In the genomic region with DNA sequence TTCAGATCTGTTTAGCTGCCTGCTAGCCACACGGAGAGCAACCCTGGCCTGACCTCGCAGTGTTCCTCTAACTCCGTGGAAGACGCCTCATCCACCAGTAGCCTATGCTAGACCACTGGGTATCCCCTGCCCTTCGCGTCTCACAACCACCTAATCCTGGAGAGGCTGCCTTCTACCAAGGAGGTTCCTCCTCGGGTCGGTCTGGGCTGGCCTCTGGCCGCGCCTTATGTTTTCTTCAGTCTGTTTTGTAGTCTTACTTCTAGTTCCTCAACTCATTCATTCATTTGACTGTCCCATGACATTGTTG, we compare ENCODE assay signal across 8 cellular contexts. TPM values are rescaled to one million over a fixed set of nuclear protein-coding genes. Genes with fewer than 3 reads are reported as not detected.
DNase-seq lines count a peak whose midpoint lies in the region; ATAC-seq and TF ChIP-seq lines count a peak whose summit lies in the region.

No MANE protein-coding gene starts in this region.

- H3K4me3 ChIP-seq in heart left ventricle (peak overlapping the region; percentile 61 to 93 (median 74)), mammary epithelial cell (replicated peaks in 1 of 3; ENCODE audit: insufficient read depth in 1 of 3, low read depth in 2 of 3, low read length in 3 of 3) (peak overlapping the region in 1 of 3 experiments; percentile 70), mesodermal cell (ENCODE audit: extremely low read depth, insufficient read depth, low read length, poor library complexity, severe bottlenecking) (peak overlapping the region; percentile 79)

- H3K27ac ChIP-seq in heart left ventricle (peak overlapping the region; percentile 88 to 98 (median 97)), mammary epithelial cell (ENCODE audit: insufficient read depth, low read depth, low read length) (no peak overlapping the region), mesodermal cell (ENCODE audit: low read depth, low read length, severe bottlenecking) (peak overlapping the region; percentile 92)

- CTCF ChIA-PET in mammary epithelial cell (lab: Charles Lee; ENCODE audit: low non-redundant PET): interaction anchor here (0.7 to 1.2 kb wide), 2 partner anchors 30 to 40 kb away, joined by 4 read pairs; no protein-coding TSS in a partner anchor

- TF ChIP-seq POLR2A in heart left ventricle (IDR thresholded peaks at IDR 0.05): no peak

- H3K4me2 ChIP-seq in mammary epithelial cell (ENCODE audit: insufficient read depth, low read depth, low read length): peak overlapping the region; percentile 96

- dilution Hi-C loops in mammary epithelial cell (cut with HindIII; ENCODE audit: low sequenced_read_pairs): no loop called here

- in situ Hi-C loops in mammary epithelial cell (cut with MboI; ENCODE audit: low sequenced_read_pairs in 2 of 2): no loop called here

- peaks cover 0 to 38% (median 20%) of the 10 kb centered on the region in 12 donors for H3K4me1 ChIP-seq in heart left ventricle
- H3K4me1 ChIP-seq in mammary epithelial cell (ENCODE audit: insufficient read depth, low read length): peaks cover 18% of the 10 kb centered on the region
- peaks cover 23% of the 10 kb centered on the region for H3K4me1 ChIP-seq in mesodermal cell (ENCODE audit: control insufficient read depth, insufficient read depth, low read length, poor library complexity, severe bottlenecking)

- no peak overlapping the region for H3K9ac ChIP-seq in mammary epithelial cell (ENCODE audit: insufficient read depth, low read length)

- intact Hi-C loops in heart left ventricle (cut with DNase I) (loop anchor here in 6 of 10 donors (2.0 to 10.0 kb wide), 4 partner anchors 32 to 86 kb away; a partner anchor contains a TSS), Right ventricle myocardium superior (cut with DNase I) (loop anchor here (5.0 kb wide), 1 partner anchor 36 kb away; no protein-coding TSS in a partner anchor), mammary epithelial cell (cut with micrococcal nuclease) (no loop called here)

- no peaks in the 10 kb centered on the region for H3K27me3 ChIP-seq in heart left ventricle
- H3K27me3 ChIP-seq in mammary epithelial cell (ENCODE audit: insufficient read depth, low read length): no peaks in the 10 kb centered on the region

- DNase-seq in heart left ventricle (no peak), Right ventricle myocardium superior (no peak), mammary epithelial cell (no peak), AG08396 (ENCODE audit: low spot score) (no peak), NCI-H1417 (lab: John Stamatoyannopoulos, UW) (no peak), RKO (ENCODE audit: low spot score) (no peak)

- BruUV-seq in mammary epithelial cell (replicated peaks; lab: Mats Ljungman, UMichigan): no TSS peak

- no peak for TF ChIP-seq CTCF in heart left ventricle (IDR thresholded peaks at IDR 0.05)
- TF ChIP-seq CTCF in mammary epithelial cell (conservative IDR thresholded peaks at IDR 0.05 in 1 of 2, IDR thresholded peaks at IDR 0.05 in 1 of 2; ENCODE audit: extremely low read depth in 1 of 2, insufficient read depth in 1 of 2, low read depth in 1 of 2, low read length in 2 of 2): no peak

- peak in 1 of 4 donors; percentile 8 for ATAC-seq in heart left ventricle
- no peak for ATAC-seq in Right ventricle myocardium superior (ENCODE audit: poor library complexity)
- ATAC-seq in GM18498 (IDR thresholded peaks at IDR 0.05; ENCODE audit: unreplicated experiment): no peak

- 26 to 33% (median 31%) methylated on average over 9 to 10 of the region's 10 CpGs for WGBS in heart left ventricle, 4 donors
- WGBS in mammary epithelial cell (ENCODE audit: low coverage, missing lambda C conversion rate): 34% methylated on average over 8 of the region's 10 CpGs
- WGBS in mesodermal cell (ENCODE audit: insufficient coverage in 2 of 2), 2 experiments: 12 to 18% methylated on average over 8 to 9 of the region's 10 CpGs

- H3K79me2 ChIP-seq in mammary epithelial cell (ENCODE audit: insufficient read depth, low read length): peaks cover 36% of the 10 kb centered on the region

- H4K20me1 ChIP-seq in mammary epithelial cell (ENCODE audit: insufficient read depth, low read length): no peaks in the 10 kb centered on the region

- H3K9me3 ChIP-seq in heart left ventricle (no peaks in the 10 kb centered on the region), mammary epithelial cell (replicated peaks; ENCODE audit: insufficient read depth, low read length) (no peaks in the 10 kb centered on the region), mesodermal cell (ENCODE audit: control insufficient read depth, low read length) (no peaks in the 10 kb centered on the region)

- peak overlapping the region; percentile 83 for H2AFZ ChIP-seq in mammary epithelial cell (ENCODE audit: low read depth, low read length)

- peaks cover 0 to 14% (median 7%) of the 10 kb centered on the region in 9 donors for H3K36me3 ChIP-seq in heart left ventricle
- H3K36me3 ChIP-seq in mammary epithelial cell (ENCODE audit: insufficient read depth, low read length): peaks cover 9% of the 10 kb centered on the region
- H3K36me3 ChIP-seq in mesodermal cell (ENCODE audit: control insufficient read depth, insufficient read depth, low read length): peaks cover 30% of the 10 kb centered on the region

RNA-seq across cellular contexts. Expression of a gene that starts 1.6 kb away (rescaled TPM):
- 1,000 to 10,000 TPM in 3 of 9 donors, 100 to 1,000 TPM in 6; 621 to 1,314 (median 858) TPM for total RNA-seq in heart left ventricle
- polyA plus RNA-seq in heart left ventricle: 1,000 to 10,000 TPM in 1 of 2 donors, 100 to 1,000 TPM in 1; 761 to 2,450 TPM
- total RNA-seq in Right ventricle myocardium superior: 966 TPM
- total RNA-seq in mammary epithelial cell: 100 to 1,000 TPM; 134 to 649 TPM
- polyA plus RNA-seq in mammary epithelial cell: 276 TPM
- polyA minus RNA-seq in mammary epithelial cell: 96.1 TPM
- 448 TPM for polyA plus RNA-seq in mesodermal cell (2013, experiment 1 of 2)
- polyA plus RNA-seq in mesodermal cell (2013, experiment 2 of 2): 379 TPM

RNA-seq across cellular contexts. Expression of a gene that starts 17.6 kb away (rescaled TPM):
- total RNA-seq in heart left ventricle: 10 to 100 TPM in 1 of 9 donors, 1 to 10 TPM in 1, under 1 TPM in 1, not detected in 6; 0.47 to 13.9 (median 2.3) TPM
- polyA plus RNA-seq in heart left ventricle: under 1 TPM; 0.23 to 0.54 TPM
- total RNA-seq in Right ventricle myocardium superior: not detected
- total RNA-seq in mammary epithelial cell: 10 to 100 TPM in 1 of 2 donors, under 1 TPM in 1; 0.50 to 18.4 TPM
- polyA plus RNA-seq in mammary epithelial cell: 37.7 TPM
- 42.9 TPM for polyA minus RNA-seq in mammary epithelial cell
- polyA plus RNA-seq in mesodermal cell (2013, experiment 1 of 2): 0.66 TPM
- 1.1 TPM for polyA plus RNA-seq in mesodermal cell (2013, experiment 2 of 2)

RNA-seq across cellular contexts. Expression of a gene that starts 26.3 kb away (rescaled TPM):
- total RNA-seq in heart left ventricle: 1 to 10 TPM in 1 of 9 donors, under 1 TPM in 8; 0.11 to 1.2 (median 0.27) TPM
- under 1 TPM; 0.12 to 0.30 TPM for polyA plus RNA-seq in heart left ventricle
- 0.24 TPM for total RNA-seq in Right ventricle myocardium superior
- 1 to 10 TPM in 1 of 2 donors, under 1 TPM in 1; 0.33 to 5.7 TPM for total RNA-seq in mammary epithelial cell
- polyA plus RNA-seq in mammary epithelial cell: 9.5 TPM
- polyA minus RNA-seq in mammary epithelial cell: 7.8 TPM
- polyA plus RNA-seq in mesodermal cell (2013, experiment 1 of 2): 11.3 TPM
- polyA plus RNA-seq in mesodermal cell (2013, experiment 2 of 2): 11.7 TPM

RNA-seq across cellular contexts. Expression of a gene that starts 33.2 kb away (rescaled TPM):
- total RNA-seq in heart left ventricle (10 to 100 TPM; 35.5 to 78.5 (median 43.8) TPM), Right ventricle myocardium superior (48.4 TPM), mammary epithelial cell (10 to 100 TPM; 16.3 TPM)
- polyA plus RNA-seq in heart left ventricle (100 to 1,000 TPM in 1 of 2 donors, 10 to 100 TPM in 1; 70.1 to 116 TPM), mammary epithelial cell (13.4 TPM)
- 2.9 TPM for polyA minus RNA-seq in mammary epithelial cell
- polyA plus RNA-seq in mesodermal cell (2013, experiment 1 of 2): 11.9 TPM
- 12.6 TPM for polyA plus RNA-seq in mesodermal cell (2013, experiment 2 of 2)

RNA-seq across cellular contexts. Expression of a gene that starts 33.5 kb away (rescaled TPM):
- total RNA-seq in heart left ventricle (over 10,000 TPM in 3 of 9 donors, 1,000 to 10,000 TPM in 5, 100 to 1,000 TPM in 1; 462 to 18,741 (median 5,764) TPM), Right ventricle myocardium superior (19,155 TPM), mammary epithelial cell (over 10,000 TPM; 16,267 to 114,057 TPM)
- polyA plus RNA-seq in heart left ventricle (100 to 1,000 TPM; 118 to 429 TPM), mammary epithelial cell (37.3 TPM)
- 5,045 TPM for polyA minus RNA-seq in mammary epithelial cell
- polyA plus RNA-seq in mesodermal cell (2013, experiment 1 of 2): 5,760 TPM
- 7,322 TPM for polyA plus RNA-seq in mesodermal cell (2013, experiment 2 of 2)
